ENCODE assay signal across 8 cellular contexts in the genomic region with DNA sequence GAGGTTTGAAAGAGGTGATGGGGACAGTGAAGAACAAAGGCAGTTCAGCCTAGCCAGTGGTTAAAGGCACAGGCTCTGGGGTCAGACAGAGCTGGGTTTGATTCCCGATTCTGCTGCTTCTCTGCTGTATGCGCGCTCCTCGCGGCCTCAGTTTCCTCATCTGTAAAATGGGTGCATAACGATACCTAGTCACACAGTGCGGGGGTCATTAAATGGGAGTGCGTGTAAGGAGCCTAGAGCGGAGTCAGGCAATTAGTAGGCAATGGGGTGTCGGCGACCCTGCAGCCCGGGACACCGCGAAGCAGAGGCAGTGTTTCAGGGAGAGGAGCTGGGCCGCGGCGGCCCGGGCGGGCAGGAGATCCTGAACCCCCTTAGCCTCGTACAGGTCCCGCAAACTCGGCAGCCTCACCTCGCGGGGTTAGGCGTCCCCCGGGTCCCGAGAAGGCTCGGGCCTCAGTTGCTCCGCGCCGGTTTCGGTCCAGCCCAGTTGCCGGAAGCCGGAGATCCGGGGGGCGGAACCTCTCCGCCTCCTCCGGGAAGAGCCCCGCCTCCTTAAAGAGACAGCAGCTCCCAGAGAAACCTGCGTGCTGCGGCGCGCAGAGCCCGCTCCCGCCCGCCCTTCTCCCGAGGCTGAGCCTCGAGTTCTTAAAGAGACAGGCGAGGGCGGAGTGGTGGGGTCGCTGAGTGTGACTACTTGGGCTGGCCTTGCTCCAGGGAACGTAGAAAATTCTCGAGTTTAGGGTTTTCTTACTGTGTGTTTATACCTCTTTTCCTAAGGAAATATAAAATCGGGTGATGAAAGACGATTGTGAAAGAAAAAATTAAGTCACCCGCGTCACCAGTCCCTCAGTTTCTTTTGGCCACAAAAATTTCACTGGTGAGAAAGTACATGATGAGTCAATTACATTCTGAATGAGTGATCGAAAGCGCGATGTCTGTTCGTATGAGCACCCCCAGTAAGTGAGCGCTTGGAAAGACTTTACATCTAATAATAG. TPM values are rescaled to one million over a fixed set of nuclear protein-coding genes. Genes with fewer than 3 reads are reported as not detected.
DNase-seq lines count a peak whose midpoint lies in the region; TF ChIP-seq lines count a peak whose summit lies in the region.

Gene YIPF1, minus strand, starts transcription at position 494 of the 995 bp plus-strand sequence. CDS start 860 bp downstream, outside the sequence.

- in situ Hi-C loops in HAP-1 (cut with MboI; ENCODE audit: low sequenced_read_pairs): no loop called here
- in situ Hi-C loops in SK-MEL-5 (cut with HindIII; ENCODE audit: low pct_unique_long_range_greater_than_20kb, low sequenced_read_pairs): no loop called here

- DNase-seq in GDM1 (lab: John Stamatoyannopoulos, UW) (peak; percentile 71), HAP-1 (ENCODE audit: low spot score in 2 of 2) (peak; percentile 91 to 92), MM.1S (peak; percentile 93), SK-MEL-5 (ENCODE audit: low read depth, low spot score) (peak; percentile 86), foreskin melanocyte (peak; percentile 76), stromal cell of bone marrow (ENCODE audit: low read depth) (peak; percentile 84)
- DNase-seq in activated naive CD4-positive, alpha-beta T cell treated with Interleukin-2 at 50 U/mL for 16 hours: peak; percentile 88

- H3K79me2 ChIP-seq in MM.1S (ENCODE audit: low read length): peaks cover 5% of the 10 kb centered on the region

- H3K9me2 ChIP-seq in MM.1S (replicated peaks; ENCODE audit: insufficient read depth, low read length): no peaks in the 10 kb centered on the region

- peak within 1 kb of the TSS; percentile 66; the same call in 1 of the 2 replicates for H3K27ac ChIP-seq in MM.1S (ENCODE audit: low read length)

- H3K4me1 ChIP-seq in HAP-1 (peaks cover 5% of the 10 kb centered on the region), MM.1S (ENCODE audit: low read length) (peaks cover 22% of the 10 kb centered on the region), neuron (ENCODE audit: insufficient read depth, low read length) (peaks cover 9% of the 10 kb centered on the region)

- TF ChIP-seq CTCF in MM.1S (IDR thresholded peaks at IDR 0.05; ENCODE audit: low read length): no peak

- H3K9ac ChIP-seq in MM.1S (ENCODE audit: low read length): peak within 1 kb of the TSS; percentile 86

- H2AFZ ChIP-seq in MM.1S (ENCODE audit: low read length) (peak within 1 kb of the TSS; percentile 99), neuron (ENCODE audit: low read depth, low read length) (peak within 1 kb of the TSS; percentile 92)

- no peaks in the 10 kb centered on the region for H3K36me3 ChIP-seq in HAP-1 (replicated peaks)
- no peaks in the 10 kb centered on the region for H3K36me3 ChIP-seq in MM.1S (replicated peaks; ENCODE audit: insufficient read depth, low read length)
- H3K36me3 ChIP-seq in neuron (ENCODE audit: insufficient read depth, low read length): peaks cover 24% of the 10 kb centered on the region

- no peaks in the 10 kb centered on the region for H4K20me1 ChIP-seq in MM.1S (ENCODE audit: insufficient read depth, low read length)

- H3K9me3 ChIP-seq in HAP-1: no peaks in the 10 kb centered on the region
- no peaks in the 10 kb centered on the region for H3K9me3 ChIP-seq in MM.1S (replicated peaks; ENCODE audit: insufficient read depth, low read length)
- H3K9me3 ChIP-seq in neuron (ENCODE audit: low read length): no peaks in the 10 kb centered on the region

- peak within 1 kb of the TSS; percentile 86 for H3K4me3 ChIP-seq in HAP-1
- peak within 1 kb of the TSS; percentile 99 for H3K4me3 ChIP-seq in MM.1S (ENCODE audit: low read length)
- peak within 1 kb of the TSS; percentile 98 for H3K4me3 ChIP-seq in neuron (ENCODE audit: low read length)

- H3F3A ChIP-seq in MM.1S (ENCODE audit: insufficient read depth, low read length): peaks cover 21% of the 10 kb centered on the region

- no peaks in the 10 kb centered on the region for H3K27me3 ChIP-seq in HAP-1 (ENCODE audit: low read depth)
- H3K27me3 ChIP-seq in MM.1S (replicated peaks; ENCODE audit: insufficient read depth, low read length): no peaks in the 10 kb centered on the region
- H3K27me3 ChIP-seq in neuron (ENCODE audit: insufficient read depth, low read length): no peaks in the 10 kb centered on the region

- H3K4me2 ChIP-seq in MM.1S (ENCODE audit: low read depth, low read length): peak within 1 kb of the TSS; percentile 89

RNA-seq across cellular contexts. Expression of gene YIPF1, which starts in this region (rescaled TPM):
- total RNA-seq in SK-MEL-5 (2014; rRNA removed; shearing (Covaris generic)): 37.5 and 41.8 TPM in 2 replicates
- polyA plus RNA-seq in SK-MEL-5 (2015; cell fraction: cytosol; rRNA removed): 32.8 and 37.0 TPM in 2 replicates
- polyA plus RNA-seq in SK-MEL-5 (2015; cell fraction: nucleus; rRNA removed): 14.3 and 24.6 TPM in 2 replicates

Comparison
In these comparisons a context has a peak if more than half of its experiments do, and no peak if none do; other contexts are left out.
1. Peak in every context shown above with its lines: DNase-seq, H3K4me3 ChIP-seq and H3K27ac ChIP-seq.